In genomic region chr14:65100905-65101541, GRCh38 we compare ENCODE assay signal across 8 cellular contexts. TPM values are rescaled to one million over a fixed set of nuclear protein-coding genes. Genes with fewer than 3 reads are reported as not detected.
DNase-seq lines count a peak whose midpoint lies in the region; ATAC-seq and TF ChIP-seq lines count a peak whose summit lies in the region.

No MANE protein-coding gene starts in this region.

- H2AFZ ChIP-seq in neural cell (ENCODE audit: low read depth, low read length): no peak overlapping the region

- peak overlapping the region; percentile 100 for H3K27ac ChIP-seq in CD4-positive, alpha-beta T cell (ENCODE audit: low read depth, low read length)
- no peak overlapping the region for H3K27ac ChIP-seq in ectodermal cell (ENCODE audit: insufficient read depth, low read depth, low read length, poor library complexity, severe bottlenecking)
- H3K27ac ChIP-seq in neural cell (ENCODE audit: low read length): peak overlapping the region; percentile 81

- no peaks in the 10 kb centered on the region for H3K9me2 ChIP-seq in neural cell (ENCODE audit: insufficient read depth, low read length)

- in situ Hi-C loops in G401 (cut with HindIII; ENCODE audit: low sequenced_read_pairs): no loop called here

- CTCF ChIA-PET in CD4-positive, alpha-beta T cell (lab: Charles Lee): interaction anchor here (0.5 kb wide), 1 partner anchor 1383 kb away, joined by 3 read pairs; no protein-coding TSS in a partner anchor

- no peaks in the 10 kb centered on the region for H3K27me3 ChIP-seq in CD4-positive, alpha-beta T cell (ENCODE audit: control insufficient read depth, insufficient read depth, low read length)
- H3K27me3 ChIP-seq in NT2/D1 (ENCODE audit: insufficient read depth, insufficient read length): no peaks in the 10 kb centered on the region
- peaks cover 12% of the 10 kb centered on the region for H3K27me3 ChIP-seq in ectodermal cell (ENCODE audit: control insufficient read depth, insufficient read depth, low read length, poor library complexity, severe bottlenecking)
- H3K27me3 ChIP-seq in neural cell (ENCODE audit: insufficient read depth, low read depth, low read length): no peaks in the 10 kb centered on the region

- H3K4me3 ChIP-seq in NT2/D1 (ENCODE audit: insufficient read length, low read depth) (peak overlapping the region; percentile 74), ectodermal cell (ENCODE audit: insufficient read depth, low read depth, low read length) (peak overlapping the region; percentile 90), neural cell (ENCODE audit: low read length) (peak overlapping the region; percentile 98)

- no peaks in the 10 kb centered on the region for H3F3A ChIP-seq in neural cell (ENCODE audit: insufficient read depth, low read length, poor library complexity, severe bottlenecking)

- 56 to 74% methylated on average over 4 to 5 of the region's 6 CpGs for WGBS in ectodermal cell, 2 experiments

- peak overlapping the region; percentile 99 for H3K4me2 ChIP-seq in neural cell (ENCODE audit: low read length)

- peaks cover 4% of the 10 kb centered on the region for H3K27me3 Mint-ChIP-seq in CD4-positive, alpha-beta T cell

- peaks cover 19% of the 10 kb centered on the region for H3K79me2 ChIP-seq in neural cell (replicated peaks; ENCODE audit: insufficient read depth, low read length)

- H3K36me3 ChIP-seq in NT2/D1 (ENCODE audit: insufficient read depth, insufficient read length, low read length) (peaks cover 21% of the 10 kb centered on the region), ectodermal cell (ENCODE audit: control insufficient read depth, insufficient read depth, low read length) (peaks cover 4% of the 10 kb centered on the region), neural cell (ENCODE audit: insufficient read depth, low read length) (no peaks in the 10 kb centered on the region)

- no peak for TF ChIP-seq EP300 in neural cell (conservative IDR thresholded peaks at IDR 0.05; ENCODE audit: poor library complexity, severe bottlenecking)

- H3K9me3 ChIP-seq in CD4-positive, alpha-beta T cell (ENCODE audit: control insufficient read depth, low read length): no peaks in the 10 kb centered on the region
- H3K9me3 ChIP-seq in NT2/D1 (ENCODE audit: insufficient read depth, low read length) (no peaks in the 10 kb centered on the region), ectodermal cell (ENCODE audit: control insufficient read depth, low read length) (no peaks in the 10 kb centered on the region), neural cell (ENCODE audit: low read length) (no peaks in the 10 kb centered on the region)

- H3K4me1 ChIP-seq in NT2/D1 (ENCODE audit: insufficient read depth, insufficient read length): no peaks in the 10 kb centered on the region
- peaks cover 3% of the 10 kb centered on the region for H3K4me1 ChIP-seq in ectodermal cell (ENCODE audit: control insufficient read depth, insufficient read depth, low read length)

- H3K36me3 Mint-ChIP-seq in CD4-positive, alpha-beta T cell (ENCODE audit: low read depth): peaks cover 43% of the 10 kb centered on the region

- H3K4me3 Mint-ChIP-seq in CD4-positive, alpha-beta T cell: peak overlapping the region; percentile 85

- TF ChIP-seq RAD21 in neural cell (conservative IDR thresholded peaks at IDR 0.05): no peak

- no peak for TF ChIP-seq CTCF in CD4-positive, alpha-beta T cell (IDR thresholded peaks at IDR 0.05)
- no peak for TF ChIP-seq CTCF in neural cell (IDR thresholded peaks at IDR 0.05; ENCODE audit: poor library complexity, severe bottlenecking)

- H3K9me3 Mint-ChIP-seq in CD4-positive, alpha-beta T cell: no peaks in the 10 kb centered on the region

- peaks cover 59% of the 10 kb centered on the region for H3K4me1 Mint-ChIP-seq in CD4-positive, alpha-beta T cell (ENCODE audit: low read depth)

- peak overlapping the region; percentile 89 for H3K27ac Mint-ChIP-seq in CD4-positive, alpha-beta T cell

- intact Hi-C loops in CD4-positive, alpha-beta T cell (cut with DNase I, micrococcal nuclease): loop anchor here (5.0 kb wide), 5 partner anchors 184 to 1406 kb away; partner anchors contain the start of genes FUT8 (in 2 of the 2), ZBTB1 (in 2 of the 2), ZBTB25 (in 2 of the 2) and GPHN (in 1 of the 2)

- POLR2A ChIA-PET in CD4-positive, alpha-beta T cell (lab: Charles Lee): interaction anchor here (0.6 to 1.2 kb wide), 5 partner anchors 14 to 746 kb away, joined by 3 to 5 read pairs (median 4); partner anchors contain the start of genes FNTB and FUT8

- no peaks in the 10 kb centered on the region for H4K20me1 ChIP-seq in neural cell (ENCODE audit: insufficient read depth)

- no peak for DNase-seq in CD4-positive, alpha-beta T cell
- DNase-seq in NT2/D1 (ENCODE audit: low read depth, low spot score) (no peak), pons (ENCODE audit: low spot score) (no peak), epidermal melanocyte (ENCODE audit: insufficient read length, low spot score) (no peak), G401 (ENCODE audit: low spot score) (no peak)
- DNase-seq in activated CD4-positive, alpha-beta T cell treated with anti-CD3 and anti-CD28 coated beads for 4 hours: no peak

- ATAC-seq in CD4-positive, alpha-beta T cell (ENCODE audit: poor library complexity): no peak

- H3K9ac ChIP-seq in NT2/D1 (ENCODE audit: insufficient read length, low read depth) (peak overlapping the region; percentile 21), neural cell (ENCODE audit: low read length) (peak overlapping the region; percentile 87)

TF ChIP-seq in neural cell, 6 proteins besides CTCF, POLR2A, EP300 and RAD21:
- no peak for TF ChIP-seq POLR2AphosphoS5 (IDR thresholded peaks at IDR 0.05)
- no peak for TF ChIP-seq MXI1 (conservative IDR thresholded peaks at IDR 0.05; ENCODE audit: poor library complexity, severe bottlenecking)
- no peak for TF ChIP-seq TAF1 (IDR thresholded peaks at IDR 0.05; ENCODE audit: low read depth)
- TF ChIP-seq SMC3 (conservative IDR thresholded peaks at IDR 0.05; ENCODE audit: poor library complexity): no peak

RNA-seq across cellular contexts. Expression of gene MAX, which starts 1.3 kb away (rescaled TPM):
- 100 to 1,000 TPM; 159 to 171 TPM for total RNA-seq in CD4-positive, alpha-beta T cell
- polyA plus RNA-seq in ectodermal cell (2013, experiment 1 of 4): 43.3 TPM
- polyA plus RNA-seq in ectodermal cell (2013, experiment 2 of 4): 43.1 TPM
- polyA plus RNA-seq in ectodermal cell (2013, experiment 3 of 4): 29.0 TPM
- polyA plus RNA-seq in ectodermal cell (2013, experiment 4 of 4): 36.4 TPM
- polyA plus RNA-seq in neural cell: 51.3 and 55.3 TPM in 2 replicates
- 49.4 and 54.8 TPM in 2 replicates for polyA minus RNA-seq in neural cell
- 23.6 and 29.5 TPM in 2 replicates for total RNA-seq in G401 (2014; rRNA removed; shearing (Covaris generic))
